Comparison of ENCODE assay signal across 9 cellular contexts in genomic region chr1:21594935-21595897, GRCh38.
DNase-seq lines count a peak whose midpoint lies in the region; ATAC-seq, FAIRE-seq and TF ChIP-seq lines count a peak whose summit lies in the region.
"Had no signal": no experiment of that assay in that cellular context is flagged by ENCODE, and none has a peak within 500 bp of the region (broad histone marks: within the 10 kb centered on the region; RNA-seq: fewer than 3 reads in every experiment).

No MANE protein-coding gene starts in this region.

- H4K20me1 ChIP-seq in K562 (replicated peaks; ENCODE audit: control insufficient read depth, insufficient read depth, low read length) = peaks cover 10% of the 10 kb centered on the region

- no peak overlapping the region for H3K4me2 ChIP-seq in K562 (ENCODE audit: insufficient read depth, low read length)

- H3K27me3 Mint-ChIP-seq in HFFc6 (ENCODE audit: insufficient read depth) = peaks cover 32% of the 10 kb centered on the region
- peaks cover 86% of the 10 kb centered on the region for H3K27me3 Mint-ChIP-seq in stimulated activated memory B cell treated with anti-CD40 and anti-IgM and Interleukin-4, amounts not matched to agents 10 μg/mL and 1 μg/mL and 100 μg/mL, for 72 hours

- intact Hi-C loops in K562 (cut with micrococcal nuclease) = loop anchor here (1.0 to 10.0 kb wide), 3 partner anchors 64 to 225 kb away; no protein-coding TSS in a partner anchor
- intact Hi-C loops in kidney (cut with DNase I) = no loop called here

- 0 out of 5 replicates have a peak, but pooled peaks cover 0 to 7% of the 10 kb centered on the region in 2 experiments for H3K27me3 ChIP-seq in K562 (ENCODE audit: control insufficient read depth in 2 of 2, insufficient read depth in 2 of 2, low read length in 2 of 2)

- no peaks in the 10 kb centered on the region for H3K36me3 Mint-ChIP-seq in HFFc6 (ENCODE audit: low read depth)
- H3K36me3 Mint-ChIP-seq in stimulated activated memory B cell treated with anti-CD40 and anti-IgM and Interleukin-4, amounts not matched to agents 10 μg/mL and 1 μg/mL and 100 μg/mL, for 72 hours = no peaks in the 10 kb centered on the region

- H3K9ac ChIP-seq in K562 (ENCODE audit: insufficient read depth in 1 of 2, low read depth in 2 of 2, low read length in 2 of 2) (no peak overlapping the region), kidney (ENCODE audit: low read length in 2 of 2) (no peak overlapping the region)

- no peak overlapping the region for H2AFZ ChIP-seq in K562 (ENCODE audit: low read depth, low read length)

- no peak overlapping the region for H3K27ac Mint-ChIP-seq in HFFc6
- no peak overlapping the region for H3K27ac Mint-ChIP-seq in stimulated activated memory B cell treated with anti-CD40 and anti-IgM and Interleukin-4, amounts not matched to agents 10 μg/mL and 1 μg/mL and 100 μg/mL, for 72 hours

- no peak for TF ChIP-seq EP300 in K562 (IDR thresholded peaks at IDR 0.05; ENCODE audit: low read length)

- no TSS peak for BruUV-seq in K562 (replicated peaks; lab: Mats Ljungman, UMichigan)

- TF ChIP-seq RAD21 in K562 (CRISPR knock-in tag; conservative IDR thresholded peaks at IDR 0.05 in 1 of 2, IDR thresholded peaks at IDR 0.05 in 1 of 2) = peak; percentile 72 to 90

- ATAC-seq in K562 (peak; percentile 83), GM19035 (IDR thresholded peaks at IDR 0.05; ENCODE audit: unreplicated experiment) (no peak)
- no peak for ATAC-seq in stimulated activated memory B cell treated with anti-CD40 and anti-IgM and Interleukin-4, amounts not matched to agents 10 μg/mL and 1 μg/mL and 100 μg/mL, for 72 hours

- WGBS in K562 (ENCODE audit: insufficient coverage, low coverage, missing lambda C conversion rate) = 49% methylated on average over 25 of the region's 26 CpGs

- TF ChIP-seq CTCF in HFFc6 (IDR thresholded peaks at IDR 0.05) (peak; percentile 93), K562 (IDR thresholded peaks at IDR 0.05 in 2 of 3, conservative IDR thresholded peaks at IDR 0.05 in 1 of 3; ENCODE audit: insufficient read depth in 2 of 3, low read depth in 1 of 3, low read length in 3 of 3) (peak; percentile 89 to 95 (median 92)), kidney (IDR thresholded peaks at IDR 0.05; ENCODE audit: borderline replicate concordance, extremely low read depth, insufficient read depth) (peak; percentile 59)

- H3K9me1 ChIP-seq in K562 (ENCODE audit: control insufficient read depth, insufficient read depth, low read length) = no peaks in the 10 kb centered on the region

- POLR2A ChIA-PET in K562 (lab: Yijun Ruan, JAX) = interaction anchor here (0.6 to 1.3 kb wide), 5 partner anchors 8 to 1265 kb away, joined by 3 to 4 read pairs (median 3); no protein-coding TSS in a partner anchor

- in situ Hi-C loops in K562 (cut with MboI) = no loop called here

- peaks cover 20% of the 10 kb centered on the region for H3K36me3 ChIP-seq in K562 (ENCODE audit: control insufficient read depth, insufficient read depth, low read length)
- H3K36me3 ChIP-seq in kidney (ENCODE audit: control insufficient read depth in 1 of 2, insufficient read depth in 2 of 2, low read length in 2 of 2) = peaks cover 0 to 13% of the 10 kb centered on the region in 2 donors

- H3K4me3 ChIP-seq in K562 = no peak overlapping the region
- no peak overlapping the region for H3K4me3 ChIP-seq in kidney (ENCODE audit: low read length in 2 of 2)

- CTCF ChIA-PET in K562 (lab: Yijun Ruan, JAX; ENCODE audit: low intra/inter-chr PET ratio) = interaction anchor here (0.6 to 1.6 kb wide), 5 partner anchors 35 to 225 kb away, joined by 3 to 10 read pairs (median 5); partner anchors contain the start of gene ALPL

- H3K9me3 ChIP-seq in K562 (replicated peaks; ENCODE audit: control insufficient read depth, insufficient read depth, low read depth, low read length) (no peaks in the 10 kb centered on the region), kidney (ENCODE audit: control insufficient read depth in 1 of 2, low read length in 2 of 2) (no peaks in the 10 kb centered on the region)

- no peaks in the 10 kb centered on the region for H3K9me3 Mint-ChIP-seq in HFFc6
- H3K9me3 Mint-ChIP-seq in stimulated activated memory B cell treated with anti-CD40 and anti-IgM and Interleukin-4, amounts not matched to agents 10 μg/mL and 1 μg/mL and 100 μg/mL, for 72 hours = no peaks in the 10 kb centered on the region
- H3K9me3 Mint-ChIP-seq: IgD-negative memory B cell had no signal

- H3K79me2 ChIP-seq in K562 (ENCODE audit: control insufficient read depth, insufficient read depth, low read length) = no peaks in the 10 kb centered on the region

- peak; percentile 53 for DNase-seq in COR-L47 (lab: John Stamatoyannopoulos, UW)
- peak; percentile 32 for DNase-seq in HFFc6
- DNase-seq in SKM-1 treated with dmso at 0.1 percent for 144 hours (lab: John Stamatoyannopoulos, UW; ENCODE audit: unreplicated experiment) = peak; percentile 31
- DNase-seq in K562 (ENCODE audit: extremely low read depth in 1 of 4, low spot score in 3 of 4) = peak; percentile 81 to 87 (median 83)
- DNase-seq in kidney = no peak
- DNase-seq in stimulated activated CD8-positive, alpha-beta memory T cell treated with anti-CD3 and anti-CD28 coated beads, Interleukin-12 subunit alpha, Interleukin-12 subunit beta, amount 100 ng/mL, for 1 hour (ENCODE audit: low read depth) = peak; percentile 3

- H3K4me1 Mint-ChIP-seq in HFFc6 (ENCODE audit: low read depth) = no peaks in the 10 kb centered on the region
- H3K4me1 Mint-ChIP-seq in stimulated activated memory B cell treated with anti-CD40 and anti-IgM and Interleukin-4, amounts not matched to agents 10 μg/mL and 1 μg/mL and 100 μg/mL, for 72 hours = peaks cover 6% of the 10 kb centered on the region

- peak; percentile 51; the same call in 1 of the 2 replicates for TF ChIP-seq POLR2A in K562 (conservative IDR thresholded peaks at IDR 0.05)

- peak; percentile 83 for FAIRE-seq in K562 (lab: Jason Lieb, UNC)
- no peak for FAIRE-seq in kidney (lab: Jason Lieb, UNC)

- H3K4me1 ChIP-seq in K562 (replicated peaks in 1 of 2; ENCODE audit: control insufficient read depth in 2 of 2, insufficient read depth in 2 of 2, low read length in 2 of 2) (peaks cover 6 to 58% of the 10 kb centered on the region in 2 experiments; a peak in 3 of 5 replicates), kidney (ENCODE audit: control insufficient read depth in 1 of 2, insufficient read depth in 1 of 2, low read depth in 1 of 2, low read length in 2 of 2) (no peaks in the 10 kb centered on the region)

- H3K4me3 Mint-ChIP-seq in HFFc6 = no peak overlapping the region
- no peak overlapping the region for H3K4me3 Mint-ChIP-seq in stimulated activated memory B cell treated with anti-CD40 and anti-IgM and Interleukin-4, amounts not matched to agents 10 μg/mL and 1 μg/mL and 100 μg/mL, for 72 hours
- H3K4me3 Mint-ChIP-seq: IgD-negative memory B cell had no signal

- no peak overlapping the region for H3K27ac ChIP-seq in K562 (ENCODE audit: extremely low read depth, low read depth, low read length)
- H3K27ac ChIP-seq in kidney (ENCODE audit: low read depth in 2 of 2, low read length in 2 of 2) = no peak overlapping the region

TF ChIP-seq in K562, 482 proteins besides CTCF, POLR2A, EP300 and RAD21 (continues in another document):
- TF ChIP-seq ZNF668 (CRISPR knock-in tag; IDR thresholded peaks at IDR 0.05) (no peak), NFIC (IDR thresholded peaks at IDR 0.05) (0 out of 2 replicates have a peak, but pooled peaks have one; percentile 17), E2F6 (IDR thresholded peaks at IDR 0.05; ENCODE audit: borderline replicate concordance in 1 of 2, extremely low read depth in 1 of 2, insufficient read depth in 1 of 2, insufficient read length in 1 of 2, low read depth in 1 of 2, low read length in 1 of 2, poor library complexity in 1 of 2, severe bottlenecking in 1 of 2) (no peak), TBP (optimal IDR thresholded peaks at IDR 0.05; ENCODE audit: low read depth, low read length) (no peak), ZKSCAN1 (IDR thresholded peaks at IDR 0.05; ENCODE audit: low read depth, low read length) (peak; percentile 85; the same call in 1 of the 2 replicates), ETV1 (tag; conservative IDR thresholded peaks at IDR 0.05; ENCODE audit: low read depth) (peak; percentile 62), FIP1L1 (IDR thresholded peaks at IDR 0.05; ENCODE audit: low read depth, low read length, poor library complexity, severe bottlenecking) (no peak), SMAD1 (IDR thresholded peaks at IDR 0.05; ENCODE audit: low read depth, low read length, partially characterized antibody) (no peak), NCOA2 (IDR thresholded peaks at IDR 0.05; ENCODE audit: partially characterized antibody in 2 of 2) (no peak), KDM1A (IDR thresholded peaks at IDR 0.05) (peak in 1 of 2 experiments; percentile 35; a peak in 1 of 4 replicates), CTCFL (IDR thresholded peaks at IDR 0.05; ENCODE audit: borderline replicate concordance, insufficient read depth, low read depth, low read length, poor library complexity, severe bottlenecking) (peak; percentile 13), MEF2A (IDR thresholded peaks at IDR 0.05; ENCODE audit: control insufficient read depth, low read depth, low read length) (no peak), CTBP1 (IDR thresholded peaks at IDR 0.05; ENCODE audit: borderline replicate concordance) (peak; percentile 37), TGIF2 (CRISPR knock-in tag; IDR thresholded peaks at IDR 0.05) (no peak), POLR2G (IDR thresholded peaks at IDR 0.05; ENCODE audit: low read depth, low read length) (peak; percentile 63), POLR2B (IDR thresholded peaks at IDR 0.05; ENCODE audit: low read depth, partially characterized antibody) (peak; percentile 32)
